In genomic region chr11:105156231-105156630, GRCh38 we compare ENCODE assay signal across 1 cellular context.
TF ChIP-seq lines count a peak whose summit lies in the region.

No MANE protein-coding gene starts in this region.

TF ChIP-seq in IMR-90, 13 proteins besides CTCF, POLR2A, EP300 and RAD21 (continued from another document):
- no peak for TF ChIP-seq CHD1 (IDR thresholded peaks at IDR 0.05; ENCODE audit: low read depth, low read length)
- TF ChIP-seq BHLHE40 (IDR thresholded peaks at IDR 0.05; ENCODE audit: low read depth, low read length) = no peak
- TF ChIP-seq, protein P1, sequence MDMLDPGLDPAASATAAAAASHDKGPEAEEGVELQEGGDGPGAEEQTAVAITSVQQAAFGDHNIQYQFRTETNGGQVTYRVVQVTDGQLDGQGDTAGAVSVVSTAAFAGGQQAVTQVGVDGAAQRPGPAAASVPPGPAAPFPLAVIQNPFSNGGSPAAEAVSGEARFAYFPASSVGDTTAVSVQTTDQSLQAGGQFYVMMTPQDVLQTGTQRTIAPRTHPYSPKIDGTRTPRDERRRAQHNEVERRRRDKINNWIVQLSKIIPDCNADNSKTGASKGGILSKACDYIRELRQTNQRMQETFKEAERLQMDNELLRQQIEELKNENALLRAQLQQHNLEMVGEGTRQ (IDR thresholded peaks at IDR 0.05; ENCODE audit: low read depth, low read length) = no peak
- TF ChIP-seq RFX5 (IDR thresholded peaks at IDR 0.05; ENCODE audit: low read depth, low read length) = no peak
- no peak for TF ChIP-seq SMC3 (IDR thresholded peaks at IDR 0.05; ENCODE audit: low read depth, low read length)
- no peak for TF ChIP-seq MXI1 (IDR thresholded peaks at IDR 0.05; ENCODE audit: borderline replicate concordance, low read depth, low read length)
- TF ChIP-seq MAZ (IDR thresholded peaks at IDR 0.05; ENCODE audit: borderline replicate concordance, low read depth, low read length) = no peak
